1 cellular context compared by ENCODE assay signal in the genomic region with DNA sequence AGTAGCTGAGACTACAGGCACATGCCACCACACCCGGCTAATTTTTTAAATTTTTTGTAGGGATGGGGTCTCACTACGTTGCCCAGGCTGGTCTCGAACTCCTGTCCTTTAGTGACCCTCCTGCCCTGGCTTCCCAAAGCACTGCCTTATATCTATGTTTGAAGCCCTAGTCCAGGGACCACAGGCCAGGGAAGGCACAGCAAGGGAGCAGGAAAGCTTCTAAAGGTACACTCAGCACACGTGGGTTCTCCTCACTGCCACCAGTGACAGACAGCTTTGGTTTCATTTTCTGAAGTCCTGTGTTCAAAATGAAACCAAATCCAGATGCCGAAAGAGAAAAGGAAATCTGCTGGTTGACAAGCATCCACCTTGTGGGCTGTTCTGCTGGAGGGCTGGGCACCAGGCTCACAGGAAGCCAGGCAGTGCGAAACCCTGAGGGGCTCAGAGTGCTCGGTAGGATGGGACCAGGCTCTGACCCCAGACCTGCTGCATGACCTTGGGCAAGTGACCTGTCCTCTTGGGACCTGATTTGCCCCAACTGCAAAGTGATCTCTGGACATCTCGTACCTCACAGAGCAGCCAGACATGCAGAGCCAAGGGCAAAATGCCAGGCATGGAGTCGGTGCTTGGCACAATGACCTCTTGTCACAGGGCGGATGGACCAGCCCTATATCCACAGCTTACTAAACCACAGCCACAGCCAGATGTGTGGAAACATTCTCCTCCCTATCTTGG.
A peak's percentile ranks its signal among the peaks of the same experiment; 100 is the strongest.
TF ChIP-seq lines count a peak whose summit lies in the region.

No MANE protein-coding gene starts in this region.

TF ChIP-seq in HepG2, 621 proteins besides CTCF, POLR2A, EP300 and RAD21 (continued from another document and continues in another):
- no peak for TF ChIP-seq ZNF326 (CRISPR knock-in tag; IDR thresholded peaks at IDR 0.05; ENCODE audit: borderline replicate concordance)
- TF ChIP-seq ZNF34 (CRISPR knock-in tag; IDR thresholded peaks at IDR 0.05; ENCODE audit: borderline replicate concordance), result 0 out of 2 replicates have a peak, but pooled peaks have one; percentile 19
- TF ChIP-seq, protein P1, sequence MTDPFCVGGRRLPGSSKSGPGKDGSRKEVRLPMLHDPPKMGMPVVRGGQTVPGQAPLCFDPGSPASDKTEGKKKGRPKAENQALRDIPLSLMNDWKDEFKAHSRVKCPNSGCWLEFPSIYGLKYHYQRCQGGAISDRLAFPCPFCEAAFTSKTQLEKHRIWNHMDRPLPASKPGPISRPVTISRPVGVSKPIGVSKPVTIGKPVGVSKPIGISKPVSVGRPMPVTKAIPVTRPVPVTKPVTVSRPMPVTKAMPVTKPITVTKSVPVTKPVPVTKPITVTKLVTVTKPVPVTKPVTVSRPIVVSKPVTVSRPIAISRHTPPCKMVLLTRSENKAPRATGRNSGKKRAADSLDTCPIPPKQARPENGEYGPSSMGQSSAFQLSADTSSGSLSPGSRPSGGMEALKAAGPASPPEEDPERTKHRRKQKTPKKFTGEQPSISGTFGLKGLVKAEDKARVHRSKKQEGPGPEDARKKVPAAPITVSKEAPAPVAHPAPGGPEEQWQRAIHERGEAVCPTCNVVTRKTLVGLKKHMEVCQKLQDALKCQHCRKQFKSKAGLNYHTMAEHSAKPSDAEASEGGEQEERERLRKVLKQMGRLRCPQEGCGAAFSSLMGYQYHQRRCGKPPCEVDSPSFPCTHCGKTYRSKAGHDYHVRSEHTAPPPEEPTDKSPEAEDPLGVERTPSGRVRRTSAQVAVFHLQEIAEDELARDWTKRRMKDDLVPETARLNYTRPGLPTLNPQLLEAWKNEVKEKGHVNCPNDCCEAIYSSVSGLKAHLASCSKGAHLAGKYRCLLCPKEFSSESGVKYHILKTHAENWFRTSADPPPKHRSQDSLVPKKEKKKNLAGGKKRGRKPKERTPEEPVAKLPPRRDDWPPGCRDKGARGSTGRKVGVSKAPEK (CRISPR knock-in tag; IDR thresholded peaks at IDR 0.05; ENCODE audit: borderline replicate concordance), result no peak
- 0 out of 2 replicates have a peak, but pooled peaks have one; percentile 32 for TF ChIP-seq MEIS2 (CRISPR knock-in tag; IDR thresholded peaks at IDR 0.05)
- TF ChIP-seq, protein P2, sequence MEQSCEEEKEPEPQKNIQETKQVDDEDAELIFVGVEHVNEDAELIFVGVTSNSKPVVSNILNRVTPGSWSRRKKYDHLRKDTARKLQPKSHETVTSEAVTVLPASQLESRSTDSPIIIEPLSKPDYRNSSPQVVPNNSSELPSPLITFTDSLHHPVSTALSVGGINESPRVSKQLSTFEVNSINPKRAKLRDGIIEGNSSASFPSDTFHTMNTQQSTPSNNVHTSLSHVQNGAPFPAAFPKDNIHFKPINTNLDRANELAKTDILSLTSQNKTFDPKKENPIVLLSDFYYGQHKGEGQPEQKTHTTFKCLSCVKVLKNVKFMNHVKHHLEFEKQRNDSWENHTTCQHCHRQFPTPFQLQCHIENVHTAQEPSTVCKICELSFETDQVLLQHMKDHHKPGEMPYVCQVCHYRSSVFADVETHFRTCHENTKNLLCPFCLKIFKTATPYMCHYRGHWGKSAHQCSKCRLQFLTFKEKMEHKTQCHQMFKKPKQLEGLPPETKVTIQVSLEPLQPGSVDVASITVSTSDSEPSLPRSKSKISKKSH (CRISPR knock-in tag; IDR thresholded peaks at IDR 0.05; ENCODE audit: borderline replicate concordance), result no peak
- no peak for TF ChIP-seq MAF1 (CRISPR knock-in tag; IDR thresholded peaks at IDR 0.05; ENCODE audit: borderline replicate concordance)
- TF ChIP-seq ZNF563 (CRISPR knock-in tag; IDR thresholded peaks at IDR 0.05), result no peak
- no peak; the same call in 1 of the 2 replicates for TF ChIP-seq ZNF292 (CRISPR knock-in tag; IDR thresholded peaks at IDR 0.05; ENCODE audit: borderline replicate concordance, low read depth)
- TF ChIP-seq HNRNPLL (IDR thresholded peaks at IDR 0.05; ENCODE audit: low read depth, low read length, poor library complexity, severe bottlenecking), result no peak
- no peak for TF ChIP-seq FOXP1 (IDR thresholded peaks at IDR 0.05)
- no peak for TF ChIP-seq FOXP1 (CRISPR knock-in tag; IDR thresholded peaks at IDR 0.05)
- no peak for TF ChIP-seq MAFK (conservative IDR thresholded peaks at IDR 0.05 in 1 of 2, IDR thresholded peaks at IDR 0.05 in 1 of 2; ENCODE audit: low read length in 2 of 2)
- TF ChIP-seq ZNF672 (CRISPR knock-in tag; IDR thresholded peaks at IDR 0.05), result no peak
- TF ChIP-seq, protein P3, sequence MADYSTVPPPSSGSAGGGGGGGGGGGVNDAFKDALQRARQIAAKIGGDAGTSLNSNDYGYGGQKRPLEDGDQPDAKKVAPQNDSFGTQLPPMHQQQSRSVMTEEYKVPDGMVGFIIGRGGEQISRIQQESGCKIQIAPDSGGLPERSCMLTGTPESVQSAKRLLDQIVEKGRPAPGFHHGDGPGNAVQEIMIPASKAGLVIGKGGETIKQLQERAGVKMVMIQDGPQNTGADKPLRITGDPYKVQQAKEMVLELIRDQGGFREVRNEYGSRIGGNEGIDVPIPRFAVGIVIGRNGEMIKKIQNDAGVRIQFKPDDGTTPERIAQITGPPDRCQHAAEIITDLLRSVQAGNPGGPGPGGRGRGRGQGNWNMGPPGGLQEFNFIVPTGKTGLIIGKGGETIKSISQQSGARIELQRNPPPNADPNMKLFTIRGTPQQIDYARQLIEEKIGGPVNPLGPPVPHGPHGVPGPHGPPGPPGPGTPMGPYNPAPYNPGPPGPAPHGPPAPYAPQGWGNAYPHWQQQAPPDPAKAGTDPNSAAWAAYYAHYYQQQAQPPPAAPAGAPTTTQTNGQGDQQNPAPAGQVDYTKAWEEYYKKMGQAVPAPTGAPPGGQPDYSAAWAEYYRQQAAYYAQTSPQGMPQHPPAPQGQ (CRISPR knock-in tag; IDR thresholded peaks at IDR 0.05; ENCODE audit: borderline replicate concordance), result no peak
- TF ChIP-seq ZNF605 (CRISPR knock-in tag; IDR thresholded peaks at IDR 0.05), result peak; percentile 84
- TF ChIP-seq, protein P4, sequence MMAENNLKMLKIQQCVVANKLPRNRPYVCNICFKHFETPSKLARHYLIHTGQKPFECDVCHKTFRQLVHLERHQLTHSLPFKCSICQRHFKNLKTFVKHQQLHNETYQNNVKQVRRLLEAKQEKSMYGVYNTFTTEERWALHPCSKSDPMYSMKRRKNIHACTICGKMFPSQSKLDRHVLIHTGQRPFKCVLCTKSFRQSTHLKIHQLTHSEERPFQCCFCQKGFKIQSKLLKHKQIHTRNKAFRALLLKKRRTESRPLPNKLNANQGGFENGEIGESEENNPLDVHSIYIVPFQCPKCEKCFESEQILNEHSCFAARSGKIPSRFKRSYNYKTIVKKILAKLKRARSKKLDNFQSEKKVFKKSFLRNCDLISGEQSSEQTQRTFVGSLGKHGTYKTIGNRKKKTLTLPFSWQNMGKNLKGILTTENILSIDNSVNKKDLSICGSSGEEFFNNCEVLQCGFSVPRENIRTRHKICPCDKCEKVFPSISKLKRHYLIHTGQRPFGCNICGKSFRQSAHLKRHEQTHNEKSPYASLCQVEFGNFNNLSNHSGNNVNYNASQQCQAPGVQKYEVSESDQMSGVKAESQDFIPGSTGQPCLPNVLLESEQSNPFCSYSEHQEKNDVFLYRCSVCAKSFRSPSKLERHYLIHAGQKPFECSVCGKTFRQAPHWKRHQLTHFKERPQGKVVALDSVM (CRISPR knock-in tag; IDR thresholded peaks at IDR 0.05), result no peak
- TF ChIP-seq, protein P5, sequence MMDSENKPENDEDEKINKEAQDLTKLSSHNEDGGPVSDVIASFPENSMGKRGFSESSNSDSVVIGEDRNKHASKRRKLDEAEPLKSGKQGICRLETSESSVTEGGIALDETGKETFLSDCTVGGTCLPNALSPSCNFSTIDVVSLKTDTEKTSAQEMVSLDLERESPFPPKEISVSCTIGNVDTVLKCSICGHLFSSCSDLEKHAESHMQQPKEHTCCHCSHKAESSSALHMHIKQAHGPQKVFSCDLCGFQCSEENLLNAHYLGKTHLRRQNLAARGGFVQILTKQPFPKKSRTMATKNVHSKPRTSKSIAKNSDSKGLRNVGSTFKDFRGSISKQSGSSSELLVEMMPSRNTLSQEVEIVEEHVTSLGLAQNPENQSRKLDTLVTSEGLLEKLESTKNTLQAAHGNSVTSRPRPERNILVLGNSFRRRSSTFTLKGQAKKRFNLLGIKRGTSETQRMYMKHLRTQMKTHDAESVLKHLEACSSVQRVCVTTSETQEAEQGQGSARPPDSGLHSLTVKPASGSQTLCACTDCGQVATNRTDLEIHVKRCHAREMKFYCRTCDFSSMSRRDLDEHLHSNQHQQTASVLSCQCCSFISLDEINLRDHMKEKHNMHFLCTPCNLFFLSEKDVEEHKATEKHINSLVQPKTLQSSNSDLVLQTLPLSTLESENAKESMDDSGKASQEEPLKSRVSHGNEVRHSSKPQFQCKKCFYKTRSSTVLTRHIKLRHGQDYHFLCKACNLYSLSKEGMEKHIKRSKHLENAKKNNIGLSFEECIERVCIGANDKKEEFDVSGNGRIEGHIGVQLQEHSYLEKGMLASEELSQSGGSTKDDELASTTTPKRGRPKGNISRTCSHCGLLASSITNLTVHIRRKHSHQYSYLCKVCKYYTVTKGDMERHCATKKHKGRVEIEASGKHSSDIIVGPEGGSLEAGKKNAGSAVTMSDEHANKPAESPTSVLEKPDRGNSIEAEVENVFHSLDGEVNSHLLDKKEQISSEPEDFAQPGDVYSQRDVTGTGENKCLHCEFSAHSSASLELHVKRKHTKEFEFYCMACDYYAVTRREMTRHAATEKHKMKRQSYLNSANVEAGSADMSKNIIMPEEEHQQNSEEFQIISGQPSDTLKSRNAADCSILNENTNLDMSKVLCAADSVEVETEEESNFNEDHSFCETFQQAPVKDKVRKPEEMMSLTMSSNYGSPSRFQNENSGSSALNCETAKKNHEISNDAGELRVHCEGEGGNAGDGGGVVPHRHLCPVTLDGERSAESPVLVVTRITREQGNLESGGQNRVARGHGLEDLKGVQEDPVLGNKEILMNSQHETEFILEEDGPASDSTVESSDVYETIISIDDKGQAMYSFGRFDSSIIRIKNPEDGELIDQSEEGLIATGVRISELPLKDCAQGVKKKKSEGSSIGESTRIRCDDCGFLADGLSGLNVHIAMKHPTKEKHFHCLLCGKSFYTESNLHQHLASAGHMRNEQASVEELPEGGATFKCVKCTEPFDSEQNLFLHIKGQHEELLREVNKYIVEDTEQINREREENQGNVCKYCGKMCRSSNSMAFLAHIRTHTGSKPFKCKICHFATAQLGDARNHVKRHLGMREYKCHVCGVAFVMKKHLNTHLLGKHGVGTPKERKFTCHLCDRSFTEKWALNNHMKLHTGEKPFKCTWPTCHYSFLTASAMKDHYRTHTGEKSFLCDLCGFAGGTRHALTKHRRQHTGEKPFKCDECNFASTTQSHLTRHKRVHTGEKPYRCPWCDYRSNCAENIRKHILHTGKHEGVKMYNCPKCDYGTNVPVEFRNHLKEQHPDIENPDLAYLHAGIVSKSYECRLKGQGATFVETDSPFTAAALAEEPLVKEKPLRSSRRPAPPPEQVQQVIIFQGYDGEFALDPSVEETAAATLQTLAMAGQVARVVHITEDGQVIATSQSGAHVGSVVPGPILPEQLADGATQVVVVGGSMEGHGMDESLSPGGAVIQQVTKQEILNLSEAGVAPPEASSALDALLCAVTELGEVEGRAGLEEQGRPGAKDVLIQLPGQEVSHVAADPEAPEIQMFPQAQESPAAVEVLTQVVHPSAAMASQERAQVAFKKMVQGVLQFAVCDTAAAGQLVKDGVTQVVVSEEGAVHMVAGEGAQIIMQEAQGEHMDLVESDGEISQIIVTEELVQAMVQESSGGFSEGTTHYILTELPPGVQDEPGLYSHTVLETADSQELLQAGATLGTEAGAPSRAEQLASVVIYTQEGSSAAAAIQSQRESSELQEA (CRISPR knock-in tag; IDR thresholded peaks at IDR 0.05; ENCODE audit: not compliant biosample characterization), result peak; percentile 71
- peak; percentile 15; the same call in 1 of the 2 replicates for TF ChIP-seq YEATS2 (CRISPR knock-in tag; IDR thresholded peaks at IDR 0.05; ENCODE audit: borderline replicate concordance)
- TF ChIP-seq HNRNPL (IDR thresholded peaks at IDR 0.05; ENCODE audit: low read depth, low read length), result peak; percentile 98
- TF ChIP-seq SP5 (CRISPR knock-in tag; IDR thresholded peaks at IDR 0.05; ENCODE audit: borderline replicate concordance, low read depth), result 0 out of 2 replicates have a peak, but pooled peaks have one; percentile 33
- TF ChIP-seq SOX13 (IDR thresholded peaks at IDR 0.05), result no peak
- TF ChIP-seq SOX13 (CRISPR knock-in tag; conservative IDR thresholded peaks at IDR 0.05 in 1 of 2, IDR thresholded peaks at IDR 0.05 in 1 of 2), result peak in 1 of 2 experiments; percentile 18; a peak in 2 of 4 replicates
- TF ChIP-seq, protein P6, sequence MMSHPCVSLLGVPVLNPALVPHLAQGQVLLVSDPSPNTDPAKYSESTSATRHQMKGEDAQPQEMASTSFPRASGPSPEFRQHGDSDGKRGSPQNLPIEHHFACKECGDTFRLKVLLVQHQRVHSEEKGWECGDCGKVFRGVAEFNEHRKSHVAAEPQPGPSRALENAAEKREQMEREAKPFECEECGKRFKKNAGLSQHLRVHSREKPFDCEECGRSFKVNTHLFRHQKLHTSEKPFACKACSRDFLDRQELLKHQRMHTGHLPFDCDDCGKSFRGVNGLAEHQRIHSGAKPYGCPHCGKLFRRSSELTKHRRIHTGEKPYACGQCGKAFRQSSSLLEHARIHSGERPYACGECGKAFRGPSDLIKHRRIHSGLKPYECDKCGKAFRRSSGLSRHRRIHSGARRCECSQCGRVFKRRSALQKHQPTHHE (CRISPR knock-in tag; IDR thresholded peaks at IDR 0.05; ENCODE audit: borderline replicate concordance), result no peak
- TF ChIP-seq, protein P7, sequence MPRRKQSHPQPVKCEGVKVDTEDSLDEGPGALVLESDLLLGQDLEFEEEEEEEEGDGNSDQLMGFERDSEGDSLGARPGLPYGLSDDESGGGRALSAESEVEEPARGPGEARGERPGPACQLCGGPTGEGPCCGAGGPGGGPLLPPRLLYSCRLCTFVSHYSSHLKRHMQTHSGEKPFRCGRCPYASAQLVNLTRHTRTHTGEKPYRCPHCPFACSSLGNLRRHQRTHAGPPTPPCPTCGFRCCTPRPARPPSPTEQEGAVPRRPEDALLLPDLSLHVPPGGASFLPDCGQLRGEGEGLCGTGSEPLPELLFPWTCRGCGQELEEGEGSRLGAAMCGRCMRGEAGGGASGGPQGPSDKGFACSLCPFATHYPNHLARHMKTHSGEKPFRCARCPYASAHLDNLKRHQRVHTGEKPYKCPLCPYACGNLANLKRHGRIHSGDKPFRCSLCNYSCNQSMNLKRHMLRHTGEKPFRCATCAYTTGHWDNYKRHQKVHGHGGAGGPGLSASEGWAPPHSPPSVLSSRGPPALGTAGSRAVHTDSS (CRISPR knock-in tag; conservative IDR thresholded peaks at IDR 0.05), result no peak
- TF ChIP-seq SOX6 (IDR thresholded peaks at IDR 0.05), result no peak
- TF ChIP-seq SOX6 (CRISPR knock-in tag; IDR thresholded peaks at IDR 0.05), result peak; percentile 68
- no peak for TF ChIP-seq MAZ (IDR thresholded peaks at IDR 0.05; ENCODE audit: borderline replicate concordance, low read depth, low read length)
- no peak for TF ChIP-seq MAZ (CRISPR knock-in tag; IDR thresholded peaks at IDR 0.05; ENCODE audit: low read depth)
- TF ChIP-seq ZNF550 (CRISPR knock-in tag; IDR thresholded peaks at IDR 0.05; ENCODE audit: borderline replicate concordance), result peak; percentile 42; the same call in 1 of the 2 replicates
- no peak for TF ChIP-seq SMYD3 (CRISPR knock-in tag; IDR thresholded peaks at IDR 0.05)
